ENCODE assay signal across 2 cellular contexts in genomic region chr2:241099246-241099645, GRCh38.
TF ChIP-seq lines count a peak whose summit lies in the region.

No MANE protein-coding gene starts in this region.

TF ChIP-seq in HepG2, 621 proteins besides CTCF, POLR2A, EP300 and RAD21:
- no peak for TF ChIP-seq CBX2 (IDR thresholded peaks at IDR 0.05; ENCODE audit: low read depth, low read length)
- TF ChIP-seq CBX2 (CRISPR knock-in tag; IDR thresholded peaks at IDR 0.05; ENCODE audit: low read depth) = no peak
- no peak for TF ChIP-seq MIER3 (CRISPR knock-in tag; IDR thresholded peaks at IDR 0.05; ENCODE audit: borderline replicate concordance)
- no peak for TF ChIP-seq ZBTB1 (CRISPR knock-in tag; IDR thresholded peaks at IDR 0.05; ENCODE audit: borderline replicate concordance)
- TF ChIP-seq ZNF292 (CRISPR knock-in tag; IDR thresholded peaks at IDR 0.05; ENCODE audit: borderline replicate concordance, low read depth) = no peak
- TF ChIP-seq, protein P1, sequence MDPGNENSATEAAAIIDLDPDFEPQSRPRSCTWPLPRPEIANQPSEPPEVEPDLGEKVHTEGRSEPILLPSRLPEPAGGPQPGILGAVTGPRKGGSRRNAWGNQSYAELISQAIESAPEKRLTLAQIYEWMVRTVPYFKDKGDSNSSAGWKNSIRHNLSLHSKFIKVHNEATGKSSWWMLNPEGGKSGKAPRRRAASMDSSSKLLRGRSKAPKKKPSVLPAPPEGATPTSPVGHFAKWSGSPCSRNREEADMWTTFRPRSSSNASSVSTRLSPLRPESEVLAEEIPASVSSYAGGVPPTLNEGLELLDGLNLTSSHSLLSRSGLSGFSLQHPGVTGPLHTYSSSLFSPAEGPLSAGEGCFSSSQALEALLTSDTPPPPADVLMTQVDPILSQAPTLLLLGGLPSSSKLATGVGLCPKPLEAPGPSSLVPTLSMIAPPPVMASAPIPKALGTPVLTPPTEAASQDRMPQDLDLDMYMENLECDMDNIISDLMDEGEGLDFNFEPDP (CRISPR knock-in tag; conservative IDR thresholded peaks at IDR 0.05) = 0 out of 2 replicates have a peak, but pooled peaks have one; percentile 76
- TF ChIP-seq SPEN (CRISPR knock-in tag; IDR thresholded peaks at IDR 0.05; ENCODE audit: low read depth) = no peak
- TF ChIP-seq MED8 (CRISPR knock-in tag; IDR thresholded peaks at IDR 0.05; ENCODE audit: insufficient replicate concordance) = no peak
- TF ChIP-seq RBAK (CRISPR knock-in tag; IDR thresholded peaks at IDR 0.05) = no peak
- TF ChIP-seq, protein P2, sequence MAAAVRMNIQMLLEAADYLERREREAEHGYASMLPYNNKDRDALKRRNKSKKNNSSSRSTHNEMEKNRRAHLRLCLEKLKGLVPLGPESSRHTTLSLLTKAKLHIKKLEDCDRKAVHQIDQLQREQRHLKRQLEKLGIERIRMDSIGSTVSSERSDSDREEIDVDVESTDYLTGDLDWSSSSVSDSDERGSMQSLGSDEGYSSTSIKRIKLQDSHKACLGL (CRISPR knock-in tag; IDR thresholded peaks at IDR 0.05) = no peak

TF ChIP-seq in GM12878, 131 proteins besides CTCF, POLR2A, EP300 and RAD21 (continues in another document):
- TF ChIP-seq POU2F2 (IDR thresholded peaks at IDR 0.05; ENCODE audit: borderline replicate concordance, low read depth, low read length) (peak; percentile 96; the same call in 2 of the 3 replicates), ZNF207 (IDR thresholded peaks at IDR 0.05; ENCODE audit: borderline replicate concordance) (no peak), TCF7 (IDR thresholded peaks at IDR 0.05; ENCODE audit: borderline replicate concordance) (no peak), ATF2 (IDR thresholded peaks at IDR 0.05; ENCODE audit: low read length) (no peak), PKNOX1 (IDR thresholded peaks at IDR 0.05) (no peak), SMC3 (IDR thresholded peaks at IDR 0.05; ENCODE audit: borderline replicate concordance, low read length) (0 out of 2 replicates have a peak, but pooled peaks have one; percentile 4), RELA (IDR thresholded peaks at IDR 0.05; ENCODE audit: borderline replicate concordance, partially characterized antibody) (peak; percentile 10), CEBPB (IDR thresholded peaks at IDR 0.05; ENCODE audit: borderline replicate concordance in 1 of 2, low read depth in 2 of 2, low read length in 2 of 2) (no peak), POLR2AphosphoS2 (IDR thresholded peaks at IDR 0.05; ENCODE audit: low read depth, low read length) (0 out of 2 replicates have a peak, but pooled peaks have one; percentile 23), SPI1 (IDR thresholded peaks at IDR 0.05; ENCODE audit: borderline replicate concordance, insufficient read depth, low read depth, low read length) (peak; percentile 61; the same call in 1 of the 2 replicates), BRCA1 (IDR thresholded peaks at IDR 0.05; ENCODE audit: low read depth, low read length) (no peak), RELB (IDR thresholded peaks at IDR 0.05; ENCODE audit: low read depth) (peak; percentile 57; the same call in 1 of the 2 replicates), E4F1 (IDR thresholded peaks at IDR 0.05; ENCODE audit: borderline replicate concordance, partially characterized antibody) (no peak), NFXL1 (IDR thresholded peaks at IDR 0.05; ENCODE audit: borderline replicate concordance) (no peak), ZBED1 (IDR thresholded peaks at IDR 0.05; ENCODE audit: borderline replicate concordance) (no peak), DPF2 (IDR thresholded peaks at IDR 0.05) (0 out of 2 replicates have a peak, but pooled peaks have one; percentile 32), IKZF2 (IDR thresholded peaks at IDR 0.05) (0 out of 4 replicates have a peak, but pooled peaks of 1 of the 2 experiments have one; percentile 12), NR2F1 (conservative IDR thresholded peaks at IDR 0.05) (peak; percentile 13; the same call in 1 of the 2 replicates), MLLT1 (IDR thresholded peaks at IDR 0.05) (no peak), CUX1 (IDR thresholded peaks at IDR 0.05; ENCODE audit: insufficient replicate concordance, low read depth, low read length) (no peak), BHLHE40 (IDR thresholded peaks at IDR 0.05; ENCODE audit: borderline replicate concordance in 1 of 2, low read depth in 2 of 2, low read length in 1 of 2) (no peak), TAF1 (IDR thresholded peaks at IDR 0.05; ENCODE audit: borderline replicate concordance, low read depth, low read length) (0 out of 2 replicates have a peak, but pooled peaks have one; percentile 18), RAD51 (IDR thresholded peaks at IDR 0.05) (no peak), ZNF217 (IDR thresholded peaks at IDR 0.05) (no peak)
- TF ChIP-seq, protein P3, sequence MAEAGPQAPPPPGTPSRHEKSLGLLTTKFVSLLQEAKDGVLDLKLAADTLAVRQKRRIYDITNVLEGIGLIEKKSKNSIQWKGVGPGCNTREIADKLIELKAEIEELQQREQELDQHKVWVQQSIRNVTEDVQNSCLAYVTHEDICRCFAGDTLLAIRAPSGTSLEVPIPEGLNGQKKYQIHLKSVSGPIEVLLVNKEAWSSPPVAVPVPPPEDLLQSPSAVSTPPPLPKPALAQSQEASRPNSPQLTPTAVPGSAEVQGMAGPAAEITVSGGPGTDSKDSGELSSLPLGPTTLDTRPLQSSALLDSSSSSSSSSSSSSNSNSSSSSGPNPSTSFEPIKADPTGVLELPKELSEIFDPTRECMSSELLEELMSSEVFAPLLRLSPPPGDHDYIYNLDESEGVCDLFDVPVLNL (IDR thresholded peaks at IDR 0.05; ENCODE audit: low read depth, low read length) = no peak
- TF ChIP-seq, protein P4, sequence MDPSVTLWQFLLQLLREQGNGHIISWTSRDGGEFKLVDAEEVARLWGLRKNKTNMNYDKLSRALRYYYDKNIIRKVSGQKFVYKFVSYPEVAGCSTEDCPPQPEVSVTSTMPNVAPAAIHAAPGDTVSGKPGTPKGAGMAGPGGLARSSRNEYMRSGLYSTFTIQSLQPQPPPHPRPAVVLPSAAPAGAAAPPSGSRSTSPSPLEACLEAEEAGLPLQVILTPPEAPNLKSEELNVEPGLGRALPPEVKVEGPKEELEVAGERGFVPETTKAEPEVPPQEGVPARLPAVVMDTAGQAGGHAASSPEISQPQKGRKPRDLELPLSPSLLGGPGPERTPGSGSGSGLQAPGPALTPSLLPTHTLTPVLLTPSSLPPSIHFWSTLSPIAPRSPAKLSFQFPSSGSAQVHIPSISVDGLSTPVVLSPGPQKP (IDR thresholded peaks at IDR 0.05; ENCODE audit: low read depth, low read length) = no peak
